ENCODE assay signal across 9 cellular contexts in genomic region chr4:94757192-94758140, GRCh38. TPM values are rescaled to one million over a fixed set of nuclear protein-coding genes. Genes with fewer than 3 reads are reported as not detected.
DNase-seq lines count a peak whose midpoint lies in the region; ATAC-seq, FAIRE-seq and TF ChIP-seq lines count a peak whose summit lies in the region.
"Had no signal": no experiment of that assay in that cellular context is flagged by ENCODE, and none has a peak within 500 bp of the region (broad histone marks: within the 10 kb centered on the region; RNA-seq: fewer than 3 reads in every experiment).

Gene BMPR1B, plus strand, starts transcription at chr4:94757955. Its CDS starts 346,470 bp downstream, at chr4:95104425.

- no peak for TF ChIP-seq CTCF in astrocyte (IDR thresholded peaks at IDR 0.05; ENCODE audit: insufficient read depth, low read depth, low read length)

- no peak within 1 kb of the TSS for H3K27ac ChIP-seq in HUES6 (ENCODE audit: low read depth, low read length)
- H3K27ac ChIP-seq in astrocyte (ENCODE audit: low read depth, low read length): peak within 1 kb of the TSS; percentile 28
- no peak within 1 kb of the TSS for H3K27ac ChIP-seq in iPS DF 6.9 (ENCODE audit: low read length)

- H3K27ac Mint-ChIP-seq in astrocyte (ENCODE audit: unreplicated experiment): peak within 1 kb of the TSS; percentile 81

- H3K9ac ChIP-seq in HUES6 (ENCODE audit: low read length) (peak within 1 kb of the TSS; percentile 53), astrocyte (ENCODE audit: low read length) (peak within 1 kb of the TSS; percentile 80)

- no peaks in the 10 kb centered on the region for H4K20me1 ChIP-seq in astrocyte (ENCODE audit: insufficient read depth, low read length)

- peak; percentile 19 for DNase-seq in COR-L47 (lab: John Stamatoyannopoulos, UW)
- peak; percentile 72 for DNase-seq in astrocyte (ENCODE audit: low read depth)
- DNase-seq in iPS DF 6.9 (ENCODE audit: low read depth, low spot score): no peak
- DNase-seq in retina: peak; percentile 83
- no peak for DNase-seq in stimulated activated CD4-positive, alpha-beta T cell treated with anti-CD3 and anti-CD28 coated beads, Interleukin-1b, Interleukin-23, amount 100 ng/mL, for 48 hours
- DNase-seq in OCI-M1 (lab: John Stamatoyannopoulos, UW): no peak

- FAIRE-seq in astrocyte (lab: Jason Lieb, UNC): no peak
- FAIRE-seq: K562 had no signal

- H3K36me3 ChIP-seq in HUES6 (ENCODE audit: control insufficient read depth, insufficient read depth, low read length): no peaks in the 10 kb centered on the region
- H3K36me3 ChIP-seq in astrocyte (ENCODE audit: insufficient read depth, low read length): no peaks in the 10 kb centered on the region
- no peaks in the 10 kb centered on the region; the same call in 1 of the 2 replicates for H3K36me3 ChIP-seq in iPS DF 6.9 (ENCODE audit: control insufficient read depth, insufficient read depth, low read length)

- H3K4me3 Mint-ChIP-seq in astrocyte (ENCODE audit: unreplicated experiment): peak within 1 kb of the TSS; percentile 93

- H3K4me3 ChIP-seq in HUES6 (ENCODE audit: low read depth, low read length) (peak within 1 kb of the TSS; percentile 74), astrocyte (ENCODE audit: insufficient read depth, low read depth, low read length) (peak within 1 kb of the TSS; percentile 74), iPS DF 6.9 (ENCODE audit: low read length) (peak within 1 kb of the TSS; percentile 62; the same call in 1 of the 2 replicates)
- H3K4me3 ChIP-seq: K562 had no signal

- H3K4me1 Mint-ChIP-seq in astrocyte (ENCODE audit: low read depth, unreplicated experiment): peaks cover 2% of the 10 kb centered on the region

- H3K4me2 ChIP-seq in astrocyte (ENCODE audit: low read length): peak within 1 kb of the TSS; percentile 96

- peaks cover 5% of the 10 kb centered on the region for H3K27me3 Mint-ChIP-seq in astrocyte (ENCODE audit: low read depth, unreplicated experiment)

- H2AFZ ChIP-seq in astrocyte (ENCODE audit: low read depth, low read length): peak within 1 kb of the TSS; percentile 74

- H3K79me2 ChIP-seq in astrocyte (ENCODE audit: insufficient read depth, low read length): peaks cover 4% of the 10 kb centered on the region

- no peaks in the 10 kb centered on the region for H3K9me3 ChIP-seq in HUES6 (ENCODE audit: control insufficient read depth, insufficient read depth, low read depth, low read length)
- H3K9me3 ChIP-seq in astrocyte (ENCODE audit: insufficient read depth, low read depth, low read length): no peaks in the 10 kb centered on the region
- no peaks in the 10 kb centered on the region for H3K9me3 ChIP-seq in iPS DF 6.9 (ENCODE audit: control insufficient read depth, insufficient read depth, low read length)

- no peaks in the 10 kb centered on the region for H3K36me3 Mint-ChIP-seq in astrocyte (ENCODE audit: low read depth, unreplicated experiment)

- no peaks in the 10 kb centered on the region for H3K9me3 Mint-ChIP-seq in astrocyte (ENCODE audit: unreplicated experiment)

- peaks cover 80% of the 10 kb centered on the region for H3K27me3 ChIP-seq in HUES6 (ENCODE audit: control insufficient read depth, insufficient read depth, low read length)
- no peaks in the 10 kb centered on the region for H3K27me3 ChIP-seq in astrocyte (ENCODE audit: insufficient read depth, low read length)
- H3K27me3 ChIP-seq in iPS DF 6.9 (ENCODE audit: control insufficient read depth, insufficient read depth, low read length): peaks cover 9% of the 10 kb centered on the region; the same call in 1 of the 2 replicates

- ATAC-seq in GM21515 (IDR thresholded peaks at IDR 0.05; ENCODE audit: unreplicated experiment): no peak
- ATAC-seq: K562 had no signal

- no CpG with 5 or more reads among the region's 77 CpGs for WGBS in iPS DF 6.9 (ENCODE audit: insufficient coverage, insufficient read length)

- H3K4me1 ChIP-seq in HUES6 (ENCODE audit: control insufficient read depth, insufficient read depth, low read length) (no peaks in the 10 kb centered on the region), astrocyte (ENCODE audit: insufficient read depth, low read length) (peaks cover 4% of the 10 kb centered on the region), iPS DF 6.9 (ENCODE audit: control insufficient read depth, insufficient read depth, low read length) (no peaks in the 10 kb centered on the region)

RNA-seq across cellular contexts. Expression of gene BMPR1B, which starts in this region (rescaled TPM):
- total RNA-seq in astrocyte: 12.1 and 14.1 TPM in 2 replicates
- total RNA-seq: K562 had no signal

Comparison
In these comparisons a context has a peak if more than half of its experiments do, and no peak if none do; other contexts are left out.
1. DNase-seq: peak in COR-L47 (single experiment), astrocyte (single experiment) and retina (single experiment); none in iPS DF 6.9 (single experiment), stimulated activated CD4-positive, alpha-beta T cell treated with anti-CD3 and anti-CD28 coated beads, Interleukin-1b, Interleukin-23, amount 100 ng/mL, for 48 hours (single experiment) and OCI-M1 (single experiment).
2. Peak in every context shown above with its lines, with median percentiles within 50 percentile points of each other: H3K4me3 ChIP-seq.